7 cellular contexts compared by ENCODE assay signal in genomic region chr22:20308806-20309650, GRCh38. TPM values are rescaled to one million over a fixed set of nuclear protein-coding genes. Genes with fewer than 3 reads are reported as not detected.
A peak's percentile ranks its signal among the peaks of the same experiment; 100 is the strongest.
DNase-seq lines count a peak whose midpoint lies in the region; ATAC-seq, FAIRE-seq and TF ChIP-seq lines count a peak whose summit lies in the region.
"Not testable (repeated sequence)": the region's sequence is repeated elsewhere in the genome, so short reads cannot be mapped to it uniquely, and the experiment has no call there.

No MANE protein-coding gene starts in this region.

- in situ Hi-C loops in K562 (cut with MboI): loop anchor here (25.0 kb wide), 1 partner anchor 1897 kb away; no protein-coding TSS in a partner anchor

- BruUV-seq in K562 (replicated peaks; lab: Mats Ljungman, UMichigan): not testable (repeated sequence)

- TF ChIP-seq POLR2A in K562 (conservative IDR thresholded peaks at IDR 0.05): not testable (repeated sequence)

- H3K4me1 ChIP-seq in BLaER1 treated with 17β-estradiol and CSF1 and Interleukin-3, amounts not matched to agents 10 nM and 100 nM: peaks cover 0 to 63% (median 44%) of the 10 kb centered on the region in 10 experiments; a peak in 18 of 20 replicates
- H3K4me1 ChIP-seq in K562 (replicated peaks in 1 of 2; ENCODE audit: control insufficient read depth in 2 of 2, insufficient read depth in 2 of 2, low read length in 2 of 2): peaks cover 0 to 31% of the 10 kb centered on the region in 2 experiments; a peak in 2 of 5 replicates

- not testable (repeated sequence) for TF ChIP-seq EP300 in K562 (IDR thresholded peaks at IDR 0.05; ENCODE audit: low read length)

- not testable (repeated sequence) for FAIRE-seq in K562 (lab: Jason Lieb, UNC)

- ATAC-seq in K562, left lobe of liver: not testable (repeated sequence)
- peak; percentile 77 for ATAC-seq in esophagus mucosa

- H3K4me3 Mint-ChIP-seq in progenitor cell of endocrine pancreas (ENCODE audit: low read depth): not testable (repeated sequence)

- TF ChIP-seq RAD21 in K562 (CRISPR knock-in tag; conservative IDR thresholded peaks at IDR 0.05 in 1 of 2, IDR thresholded peaks at IDR 0.05 in 1 of 2): not testable (repeated sequence)

- not testable (repeated sequence) for H3K27me3 ChIP-seq in BLaER1 treated with 17β-estradiol and CSF1 and Interleukin-3, amounts not matched to agents 10 nM and 100 nM
- peaks cover 37 to 62% of the 10 kb centered on the region in 2 experiments; a peak in 4 of 5 replicates for H3K27me3 ChIP-seq in K562 (ENCODE audit: control insufficient read depth in 2 of 2, insufficient read depth in 2 of 2, low read length in 2 of 2)

- not testable (repeated sequence) for H3K9me3 Mint-ChIP-seq in progenitor cell of endocrine pancreas (ENCODE audit: low read depth)

- not testable (repeated sequence) for H3K27ac ChIP-seq in BLaER1 treated with 17β-estradiol and CSF1 and Interleukin-3, amounts not matched to agents 10 nM and 100 nM; K562 (ENCODE audit: extremely low read depth, low read depth, low read length)
- H3K27ac ChIP-seq in RWPE1: peak overlapping the region; percentile 17

- not testable (repeated sequence) for H3K4me3 ChIP-seq in BLaER1 treated with 17β-estradiol and CSF1 and Interleukin-3, amounts not matched to agents 10 nM and 100 nM; K562

- not testable (repeated sequence) for H3K27ac Mint-ChIP-seq in progenitor cell of endocrine pancreas

- intact Hi-C loops in K562 (cut with micrococcal nuclease): not testable (repeated sequence)

- H3K9me1 ChIP-seq in K562 (ENCODE audit: control insufficient read depth, insufficient read depth, low read length): not testable (repeated sequence)

- H2AFZ ChIP-seq in K562 (ENCODE audit: low read depth, low read length): not testable (repeated sequence)

- 9% methylated on average over 22 of the region's 22 CpGs for WGBS in K562 (ENCODE audit: insufficient coverage, low coverage, missing lambda C conversion rate)

- not testable (repeated sequence) for H3K9ac ChIP-seq in BLaER1 treated with 17β-estradiol and CSF1 and Interleukin-3, amounts not matched to agents 10 nM and 100 nM; K562 (ENCODE audit: insufficient read depth in 1 of 2, low read depth in 2 of 2, low read length in 2 of 2)

- H3K27me3 Mint-ChIP-seq in progenitor cell of endocrine pancreas: not testable (repeated sequence)

- not testable (repeated sequence) for H3K36me3 ChIP-seq in BLaER1 treated with 17β-estradiol and CSF1 and Interleukin-3, amounts not matched to agents 10 nM and 100 nM; K562 (ENCODE audit: control insufficient read depth, insufficient read depth, low read length)

- H3K4me2 ChIP-seq in BLaER1 treated with 17β-estradiol and CSF1 and Interleukin-3, amounts not matched to agents 10 nM and 100 nM: peak overlapping the region in 9 of 11 experiments; percentile 29 to 65 (median 55); a peak in 17 of 22 replicates
- H3K4me2 ChIP-seq in K562 (ENCODE audit: insufficient read depth, low read length): not testable (repeated sequence)

- H3K79me2 ChIP-seq in K562 (ENCODE audit: control insufficient read depth, insufficient read depth, low read length): not testable (repeated sequence)

- DNase-seq in NCI-H146 (lab: John Stamatoyannopoulos, UW) (peak; percentile 59), left lobe of liver (ENCODE audit: low spot score) (peak; percentile 37), progenitor cell of endocrine pancreas (ENCODE audit: low spot score, unreplicated experiment) (peak; percentile 4)
- not testable (repeated sequence) for DNase-seq in RWPE1 (ENCODE audit: low spot score); K562 (ENCODE audit: extremely low read depth in 1 of 4, low spot score in 3 of 4)

- H3K4me1 Mint-ChIP-seq in progenitor cell of endocrine pancreas (ENCODE audit: low read depth): not testable (repeated sequence)

- H3K36me3 Mint-ChIP-seq in progenitor cell of endocrine pancreas (ENCODE audit: insufficient read depth): not testable (repeated sequence)

- CTCF ChIA-PET in RWPE1 (lab: Yijun Ruan, JAX); K562 (lab: Yijun Ruan, JAX; ENCODE audit: low intra/inter-chr PET ratio): not testable (repeated sequence)

- H4K20me1 ChIP-seq in BLaER1 treated with 17β-estradiol and CSF1 and Interleukin-3, amounts not matched to agents 10 nM and 100 nM: not testable (repeated sequence)
- peaks cover 15% of the 10 kb centered on the region; the same call in 1 of the 2 replicates for H4K20me1 ChIP-seq in K562 (replicated peaks; ENCODE audit: control insufficient read depth, insufficient read depth, low read length)

- POLR2A ChIA-PET in RWPE1 (lab: Yijun Ruan, JAX; ENCODE audit: low non-redundant PET): not testable (repeated sequence)
- POLR2A ChIA-PET in K562 (lab: Yijun Ruan, JAX): interaction anchor here (0.6 to 2.1 kb wide), 5 partner anchors 8 to 482 kb away, joined by 3 to 14 read pairs (median 3); partner anchors contain the start of gene DGCR6L

- not testable (repeated sequence) for TF ChIP-seq CTCF in RWPE1 (conservative IDR thresholded peaks at IDR 0.05; ENCODE audit: low read depth); K562 (IDR thresholded peaks at IDR 0.05 in 2 of 3, conservative IDR thresholded peaks at IDR 0.05 in 1 of 3; ENCODE audit: insufficient read depth in 2 of 3, low read depth in 1 of 3, low read length in 3 of 3); progenitor cell of endocrine pancreas (IDR thresholded peaks at IDR 0.05; ENCODE audit: unreplicated experiment)

- H3K9me3 ChIP-seq in BLaER1 treated with 17β-estradiol and CSF1 and Interleukin-3, amounts not matched to agents 10 nM and 100 nM (replicated peaks in 1 of 11); K562 (replicated peaks; ENCODE audit: control insufficient read depth, insufficient read depth, low read depth, low read length): not testable (repeated sequence)

TF ChIP-seq in K562, 482 proteins besides CTCF, POLR2A, EP300 and RAD21 (continues in another document):
- not testable (repeated sequence) for TF ChIP-seq TEAD4 (IDR thresholded peaks at IDR 0.05; ENCODE audit: low read length)
- TF ChIP-seq TEAD4 (CRISPR knock-in tag; IDR thresholded peaks at IDR 0.05; ENCODE audit: borderline replicate concordance): 0 out of 2 replicates have a peak, but pooled peaks have one; percentile 80
- TF ChIP-seq E2F4 (CRISPR knock-in tag; IDR thresholded peaks at IDR 0.05; ENCODE audit: low read depth): 0 out of 2 replicates have a peak, but pooled peaks have one; percentile 49

RNA-seq across cellular contexts. Expression of gene DGCR6L, which starts 10.8 kb away (rescaled TPM):
- total RNA-seq in K562 (2011; cell fraction: chromatin; rRNA removed; ENCODE audit: low replicate concordance): 5.8 and 25.8 TPM in 2 replicates
- total RNA-seq in K562 (2011; cell fraction: nucleolus; rRNA removed): 37.9 and 39.6 TPM in 2 replicates
- total RNA-seq in K562 (2011; cell fraction: nucleoplasm; rRNA removed): 19.9 and 28.5 TPM in 2 replicates
- total RNA-seq in K562 (2014; rRNA removed) (151 and 163 TPM in 2 replicates), K562 (2014; rRNA removed; fragmentation: Illumina TruSeq; extraction: Trizol) (14.1 and 20.0 TPM in 2 replicates), K562 (2015; rRNA removed; fragmentation: Illumina TruSeq; extraction: Trizol) (78.1 and 78.6 TPM in 2 replicates), K562 (2021) (95.3 and 101 TPM in 2 replicates), esophagus mucosa (34.8 TPM), left lobe of liver (60.2 TPM), progenitor cell of endocrine pancreas (37.2 and 41.0 TPM in 2 replicates)
- polyA plus RNA-seq in K562 (2011; rRNA removed) (51.0 and 88.0 TPM in 2 replicates), K562 (2014; fragmentation: Illumina TruSeq; extraction: Trizol) (40.4 and 66.5 TPM in 2 replicates), K562 (2014; fragmentation: Nextera tagmentation; extraction: Ambion mirVana) (1 to 10 TPM; 3.6 to 8.1 TPM), K562 (2014; rRNA removed) (113 and 117 TPM in 2 replicates)
- polyA plus RNA-seq in K562 (2011; cell fraction: cytosol; rRNA removed): 116 and 204 TPM in 2 replicates
- polyA plus RNA-seq in K562 (2011; cell fraction: nucleus; rRNA removed): 72.9 and 95.1 TPM in 2 replicates
- 80.6 and 161 TPM in 2 replicates for polyA plus RNA-seq in K562 (2012)
- polyA minus RNA-seq in K562 (2011; rRNA and poly(A)+ RNA removed): 14.8 and 17.4 TPM in 2 replicates
- polyA minus RNA-seq in K562 (2011; cell fraction: cytosol; rRNA and poly(A)+ RNA removed): 35.4 and 39.9 TPM in 2 replicates
- 29.2 and 43.1 TPM in 2 replicates for polyA minus RNA-seq in K562 (2011; cell fraction: nucleus; rRNA and poly(A)+ RNA removed)

RNA-seq across cellular contexts. Expression of gene RTN4R, which starts 40.9 kb away (rescaled TPM):
- total RNA-seq in K562 (2011; cell fraction: chromatin; rRNA removed; ENCODE audit: low replicate concordance): 0.62 and 4.8 TPM in 2 replicates
- 7.4 and 9.8 TPM in 2 replicates for total RNA-seq in K562 (2011; cell fraction: nucleolus; rRNA removed)
- total RNA-seq in K562 (2011; cell fraction: nucleoplasm; rRNA removed): 3.2 and 3.7 TPM in 2 replicates
- total RNA-seq in K562 (2014; rRNA removed): 1.5 and 2.3 TPM in 2 replicates
- not detected in 2 replicates for total RNA-seq in K562 (2014; rRNA removed; fragmentation: Illumina TruSeq; extraction: Trizol)
- total RNA-seq in K562 (2015; rRNA removed; fragmentation: Illumina TruSeq; extraction: Trizol): 0.41 and 0.43 TPM in 2 replicates
- total RNA-seq in K562 (2021): 2.8 and 3.0 TPM in 2 replicates
- 1.3 and 4.4 TPM in 2 replicates for polyA plus RNA-seq in K562 (2011; rRNA removed)
- 5.9 and 9.9 TPM in 2 replicates for polyA plus RNA-seq in K562 (2011; cell fraction: cytosol; rRNA removed)
- polyA plus RNA-seq in K562 (2011; cell fraction: nucleus; rRNA removed): 2.9 and 3.5 TPM in 2 replicates
- polyA plus RNA-seq in K562 (2012): 2.9 and 4.6 TPM in 2 replicates
- 0.46 TPM in 1 of 2 replicates, not detected in the other for polyA plus RNA-seq in K562 (2014; fragmentation: Illumina TruSeq; extraction: Trizol)
- polyA plus RNA-seq in K562 (2014; fragmentation: Nextera tagmentation; extraction: Ambion mirVana): under 1 TPM in 1 of 2 experiments, not detected in 1; 0.04 TPM
- 1.2 and 2.3 TPM in 2 replicates for polyA plus RNA-seq in K562 (2014; rRNA removed)
- polyA minus RNA-seq in K562 (2011; rRNA and poly(A)+ RNA removed): 1.0 and 1.5 TPM in 2 replicates
- 5.1 and 13.6 TPM in 2 replicates for polyA minus RNA-seq in K562 (2011; cell fraction: cytosol; rRNA and poly(A)+ RNA removed)
- 0.40 and 1.3 TPM in 2 replicates for polyA minus RNA-seq in K562 (2011; cell fraction: nucleus; rRNA and poly(A)+ RNA removed)
- total RNA-seq in esophagus mucosa: 3.9 TPM
- total RNA-seq in left lobe of liver: 10.9 TPM
- total RNA-seq in progenitor cell of endocrine pancreas: 30.8 and 36.0 TPM in 2 replicates
